21 cellular contexts compared by ENCODE assay signal in the genomic region with DNA sequence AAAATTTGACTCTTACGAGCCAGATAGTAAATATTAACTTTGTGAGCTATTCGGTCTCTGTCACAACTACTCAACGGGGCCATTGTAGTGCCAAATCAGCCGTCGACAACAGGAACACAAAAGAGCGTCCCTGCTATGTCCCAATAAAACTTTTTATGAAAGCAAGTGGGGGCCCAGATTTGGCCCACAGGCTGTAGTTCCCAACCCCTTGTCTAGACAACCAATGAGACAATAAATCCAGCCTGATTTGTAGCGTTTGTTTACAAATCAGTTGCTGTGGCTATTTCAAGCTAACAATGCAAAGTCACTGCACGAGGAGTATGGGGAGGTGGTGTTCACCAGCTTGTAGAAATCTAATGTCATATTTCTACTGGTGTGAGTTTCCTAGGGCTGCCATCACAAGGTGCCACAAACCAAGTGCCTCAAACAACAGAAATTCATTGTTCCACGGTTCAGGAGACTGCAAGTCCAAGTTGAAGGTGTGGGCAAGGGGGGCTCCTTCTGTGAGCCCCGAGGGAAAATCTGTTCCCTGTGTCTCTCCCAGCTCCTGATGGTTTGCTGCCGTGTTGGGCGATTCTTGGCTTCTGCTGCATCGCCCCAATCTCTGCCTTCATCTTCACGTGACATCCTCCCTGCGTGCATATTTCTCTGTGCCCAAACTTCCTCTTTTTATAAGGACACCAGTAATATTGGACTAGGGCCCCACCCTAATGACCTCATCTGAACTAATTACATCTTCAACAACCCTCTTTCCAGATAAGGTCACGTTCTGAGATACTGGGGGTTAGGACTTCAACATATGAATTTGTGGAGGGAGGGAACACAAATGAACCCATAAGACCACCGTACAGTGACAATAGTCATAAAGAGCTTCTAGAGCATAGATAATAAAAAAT.
DNase-seq lines count a peak whose midpoint lies in the region; ATAC-seq, FAIRE-seq and TF ChIP-seq lines count a peak whose summit lies in the region.
"Had no signal": no experiment of that assay in that cellular context is flagged by ENCODE, and none has a peak within 500 bp of the region (broad histone marks: within the 10 kb centered on the region; RNA-seq: fewer than 3 reads in every experiment).

No MANE protein-coding gene starts in this region.

- no peak overlapping the region for H3K9ac ChIP-seq in K562 (ENCODE audit: insufficient read depth in 1 of 2, low read depth in 2 of 2, low read length in 2 of 2)

- no peak overlapping the region for H2AFZ ChIP-seq in K562 (ENCODE audit: low read depth, low read length)

- H3K4me1 Mint-ChIP-seq in progenitor cell of endocrine pancreas (ENCODE audit: low read depth), result peaks cover 19% of the 10 kb centered on the region

- FAIRE-seq in K562 (lab: Jason Lieb, UNC), result no peak
- FAIRE-seq: GM12892 had no signal

- H3K36me3 ChIP-seq in K562 (ENCODE audit: control insufficient read depth, insufficient read depth, low read length), result no peaks in the 10 kb centered on the region
- H3K36me3 ChIP-seq: cardiac muscle cell, esophagus squamous epithelium, ovary had no signal

- no peak overlapping the region for H3K4me3 ChIP-seq in LNCaP clone FGC (ENCODE audit: low read depth, low read length)
- no peak overlapping the region for H3K4me3 ChIP-seq in K562
- H3K4me3 ChIP-seq: cardiac muscle cell, esophagus squamous epithelium, ovary had no signal

- H3K36me3 Mint-ChIP-seq in progenitor cell of endocrine pancreas (ENCODE audit: insufficient read depth), result peaks cover 2% of the 10 kb centered on the region

- POLR2A ChIA-PET in K562 (lab: Yijun Ruan, JAX), result interaction anchor here (0.7 to 1.1 kb wide), 4 partner anchors 17 to 270 kb away, joined by 3 to 4 read pairs (median 4); no protein-coding TSS in a partner anchor

- no peaks in the 10 kb centered on the region for H3K9me3 ChIP-seq in K562 (replicated peaks; ENCODE audit: control insufficient read depth, insufficient read depth, low read depth, low read length)
- H3K9me3 ChIP-seq: esophagus squamous epithelium, ovary had no signal

- ATAC-seq in K562 (peak; percentile 79), HG03196 (IDR thresholded peaks at IDR 0.05; ENCODE audit: unreplicated experiment) (no peak), GM21390 (IDR thresholded peaks at IDR 0.05; ENCODE audit: unreplicated experiment) (no peak)
- ATAC-seq: WTC11 had no signal

- H3K27me3 ChIP-seq in K562 (ENCODE audit: control insufficient read depth in 2 of 2, insufficient read depth in 2 of 2, low read length in 2 of 2), result no peaks in the 10 kb centered on the region
- H3K27me3 ChIP-seq: cardiac muscle cell, esophagus squamous epithelium, ovary had no signal

- intact Hi-C loops in K562 (cut with micrococcal nuclease), result no loop called here

- H3K9me3 Mint-ChIP-seq in progenitor cell of endocrine pancreas (ENCODE audit: low read depth), result peaks cover 12% of the 10 kb centered on the region
- H3K9me3 Mint-ChIP-seq: HFFc6 had no signal

- no peak for TF ChIP-seq POLR2A in K562 (conservative IDR thresholded peaks at IDR 0.05)

- no peaks in the 10 kb centered on the region for H4K20me1 ChIP-seq in K562 (replicated peaks; ENCODE audit: control insufficient read depth, insufficient read depth, low read length)

- peak overlapping the region; percentile 9 for H3K27ac Mint-ChIP-seq in progenitor cell of endocrine pancreas
- H3K27ac Mint-ChIP-seq: activated T-helper 1 cell treated with anti-CD3 and anti-CD28 coated beads, Interleukin-12 subunit alpha, Interleukin-12 subunit beta, Interleukin-2, Interleukin-4 antibody, amounts not matched to agents 30 ng/mL and 10 ng/mL and 1 ng/mL, durations not matched to agents 14 hours and 24 hours and 36 hours; B cell; HFFc6 had no signal

- 35% methylated on average over 17 of the region's 17 CpGs for WGBS in K562 (ENCODE audit: insufficient coverage, low coverage, missing lambda C conversion rate)

- peaks cover 6% of the 10 kb centered on the region for H3K27me3 Mint-ChIP-seq in progenitor cell of endocrine pancreas

- no peak overlapping the region for H3K4me3 Mint-ChIP-seq in progenitor cell of endocrine pancreas (ENCODE audit: low read depth)
- H3K4me3 Mint-ChIP-seq: activated T-helper 1 cell treated with anti-CD3 and anti-CD28 coated beads, Interleukin-12 subunit alpha, Interleukin-12 subunit beta, Interleukin-2, Interleukin-4 antibody, amounts not matched to agents 30 ng/mL and 10 ng/mL and 1 ng/mL, durations not matched to agents 14 hours and 24 hours and 36 hours; B cell; HFFc6; WTC11 had no signal

- no peaks in the 10 kb centered on the region for H3K9me1 ChIP-seq in K562 (ENCODE audit: control insufficient read depth, insufficient read depth, low read length)

- TF ChIP-seq CTCF in LNCaP clone FGC (IDR thresholded peaks at IDR 0.05; ENCODE audit: control insufficient read depth, extremely low read depth, insufficient read depth), result no peak
- TF ChIP-seq CTCF in K562 (IDR thresholded peaks at IDR 0.05 in 2 of 3, conservative IDR thresholded peaks at IDR 0.05 in 1 of 3; ENCODE audit: insufficient read depth in 2 of 3, low read depth in 1 of 3, low read length in 3 of 3), result no peak
- TF ChIP-seq CTCF in progenitor cell of endocrine pancreas (IDR thresholded peaks at IDR 0.05; ENCODE audit: unreplicated experiment), result no peak

- no TSS peak for BruUV-seq in K562 (replicated peaks; lab: Mats Ljungman, UMichigan)

- CTCF ChIA-PET in K562 (lab: Yijun Ruan, JAX; ENCODE audit: low intra/inter-chr PET ratio), result no interaction called here

- in situ Hi-C loops in K562 (cut with MboI), result no loop called here

- peak; percentile 54; the same call in 1 of the 2 replicates for TF ChIP-seq EP300 in K562 (IDR thresholded peaks at IDR 0.05; ENCODE audit: low read length)

- H3K79me2 ChIP-seq in K562 (ENCODE audit: control insufficient read depth, insufficient read depth, low read length), result no peaks in the 10 kb centered on the region

- peaks cover 0 to 7% of the 10 kb centered on the region in 2 experiments; a peak in 2 of 5 replicates for H3K4me1 ChIP-seq in K562 (replicated peaks in 1 of 2; ENCODE audit: control insufficient read depth in 2 of 2, insufficient read depth in 2 of 2, low read length in 2 of 2)

- peak; percentile 8 to 28; a peak in 2 of 4 replicates for TF ChIP-seq RAD21 in K562 (CRISPR knock-in tag; conservative IDR thresholded peaks at IDR 0.05 in 1 of 2, IDR thresholded peaks at IDR 0.05 in 1 of 2)

- DNase-seq in CD1c-positive myeloid dendritic cell (ENCODE audit: extremely low spot score) (peak; percentile 82), LNCaP clone FGC (ENCODE audit: low read depth) (peak; percentile 94), K562 (ENCODE audit: extremely low read depth in 1 of 4, low spot score in 3 of 4) (peak in 1 of 4 experiments; percentile 55), progenitor cell of endocrine pancreas (ENCODE audit: low spot score, unreplicated experiment) (no peak), pons (ENCODE audit: low spot score) (no peak)
- DNase-seq in stimulated activated CD4-positive, alpha-beta T cell treated with anti-CD3 and anti-CD28 coated beads, Interleukin-2, amount 100 ng/mL, for 48 hours, result no peak
- DNase-seq: esophagus squamous epithelium; MM.1S; NCI-H1930; NCI-H446 treated with DMSO at 0.1 percent for 48 hours; ovary; Right ventricle myocardium superior; stimulated activated CD4-positive, alpha-beta T cell treated with anti-CD3 and anti-CD28 coated beads, Interleukin-4, amount 100 ng/mL, for 24 hours had no signal

- H3K4me2 ChIP-seq in K562 (ENCODE audit: insufficient read depth, low read length), result no peak overlapping the region

- no peak overlapping the region for H3K27ac ChIP-seq in K562 (ENCODE audit: extremely low read depth, low read depth, low read length)
- H3K27ac ChIP-seq: cardiac muscle cell, esophagus squamous epithelium, ovary had no signal

TF ChIP-seq in K562, 482 proteins besides CTCF, POLR2A, EP300 and RAD21 (continues in another document):
- peak; percentile 92 for TF ChIP-seq SOX6 (IDR thresholded peaks at IDR 0.05)
- TF ChIP-seq GATAD2A (IDR thresholded peaks at IDR 0.05), result no peak
- TF ChIP-seq BACH1 (tag; IDR thresholded peaks at IDR 0.05), result no peak
- no peak for TF ChIP-seq HSF4 (CRISPR knock-in tag; IDR thresholded peaks at IDR 0.05; ENCODE audit: borderline replicate concordance)
- TF ChIP-seq BRD4 (IDR thresholded peaks at IDR 0.05), result no peak
- TF ChIP-seq, protein P1, sequence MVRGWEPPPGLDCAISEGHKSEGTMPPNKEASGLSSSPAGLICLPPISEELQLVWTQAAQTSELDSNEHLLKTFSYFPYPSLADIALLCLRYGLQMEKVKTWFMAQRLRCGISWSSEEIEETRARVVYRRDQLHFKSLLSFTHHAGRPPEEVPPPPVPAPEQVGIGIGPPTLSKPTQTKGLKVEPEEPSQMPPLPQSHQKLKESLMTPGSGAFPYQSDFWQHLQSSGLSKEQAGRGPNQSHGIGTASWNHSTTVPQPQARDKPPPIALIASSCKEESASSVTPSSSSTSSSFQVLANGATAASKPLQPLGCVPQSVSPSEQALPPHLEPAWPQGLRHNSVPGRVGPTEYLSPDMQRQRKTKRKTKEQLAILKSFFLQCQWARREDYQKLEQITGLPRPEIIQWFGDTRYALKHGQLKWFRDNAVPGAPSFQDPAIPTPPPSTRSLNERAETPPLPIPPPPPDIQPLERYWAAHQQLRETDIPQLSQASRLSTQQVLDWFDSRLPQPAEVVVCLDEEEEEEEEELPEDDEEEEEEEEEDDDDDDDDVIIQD (CRISPR knock-in tag; IDR thresholded peaks at IDR 0.05), result no peak
- no peak for TF ChIP-seq NR2C2 (CRISPR knock-in tag; IDR thresholded peaks at IDR 0.05)
- TF ChIP-seq NR2C2 (tag; IDR thresholded peaks at IDR 0.05), result peak; percentile 53
- no peak for TF ChIP-seq PYGO2 (tag; IDR thresholded peaks at IDR 0.05)
- no peak for TF ChIP-seq YBX1 (IDR thresholded peaks at IDR 0.05)
- TF ChIP-seq, protein P2, sequence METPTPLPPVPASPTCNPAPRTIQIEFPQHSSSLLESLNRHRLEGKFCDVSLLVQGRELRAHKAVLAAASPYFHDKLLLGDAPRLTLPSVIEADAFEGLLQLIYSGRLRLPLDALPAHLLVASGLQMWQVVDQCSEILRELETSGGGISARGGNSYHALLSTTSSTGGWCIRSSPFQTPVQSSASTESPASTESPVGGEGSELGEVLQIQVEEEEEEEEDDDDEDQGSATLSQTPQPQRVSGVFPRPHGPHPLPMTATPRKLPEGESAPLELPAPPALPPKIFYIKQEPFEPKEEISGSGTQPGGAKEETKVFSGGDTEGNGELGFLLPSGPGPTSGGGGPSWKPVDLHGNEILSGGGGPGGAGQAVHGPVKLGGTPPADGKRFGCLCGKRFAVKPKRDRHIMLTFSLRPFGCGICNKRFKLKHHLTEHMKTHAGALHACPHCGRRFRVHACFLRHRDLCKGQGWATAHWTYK (CRISPR knock-in tag; IDR thresholded peaks at IDR 0.05), result no peak

Comparison
In these comparisons a context has a peak if more than half of its experiments do, and no peak if none do; other contexts are left out.
1. DNase-seq: peak in CD1c-positive myeloid dendritic cell (single experiment) and LNCaP clone FGC (single experiment); none in progenitor cell of endocrine pancreas (single experiment), pons (single experiment) and stimulated activated CD4-positive, alpha-beta T cell treated with anti-CD3 and anti-CD28 coated beads, Interleukin-2, amount 100 ng/mL, for 48 hours (0 of 2).